17 cellular contexts compared by ENCODE assay signal in the genomic region with DNA sequence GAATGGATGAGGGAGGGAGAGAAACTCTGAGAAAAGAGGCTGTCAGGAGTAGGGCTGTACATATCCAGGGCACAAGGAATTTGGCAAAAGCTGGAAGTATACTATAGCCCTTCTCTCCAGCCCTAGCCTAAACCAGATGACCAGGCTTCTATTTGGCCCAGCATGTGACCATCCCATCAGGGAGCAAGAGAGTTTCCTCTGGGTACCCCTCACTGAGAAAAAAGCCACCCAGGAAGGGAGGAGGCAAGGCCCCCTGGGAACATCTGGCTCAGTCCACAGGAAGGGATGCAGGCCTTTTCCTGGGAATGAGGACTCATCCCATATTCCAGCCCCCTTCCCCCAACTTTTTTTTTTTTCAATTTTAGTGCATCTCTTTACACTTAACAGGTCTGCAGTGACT. TPM values are rescaled to one million over a fixed set of nuclear protein-coding genes. Genes with fewer than 3 reads are reported as not detected.
DNase-seq lines count a peak whose midpoint lies in the region; ATAC-seq and TF ChIP-seq lines count a peak whose summit lies in the region.
"Had no signal": no experiment of that assay in that cellular context is flagged by ENCODE, and none has a peak within 500 bp of the region (broad histone marks: within the 10 kb centered on the region; RNA-seq: fewer than 3 reads in every experiment).

No MANE protein-coding gene starts in this region.

- no peaks in the 10 kb centered on the region for H3K27me3 Mint-ChIP-seq in activated CD8-positive, alpha-beta memory T cell treated with anti-CD3 and anti-CD28 coated beads, Interleukin-2, amount 10 ng/mL, durations not matched to agents 7 days and 5 days
- no peaks in the 10 kb centered on the region for H3K27me3 Mint-ChIP-seq in dendritic cell treated with granulocyte-macrophage colony-stimulating factor and Interleukin-4, amounts not matched to agents 40 ng/mL and 50 ng/mL, for 4 days
- H3K27me3 Mint-ChIP-seq in stimulated activated naive CD8-positive, alpha-beta T cell treated with anti-CD3 and anti-CD28 coated beads, Interleukin-15, amount 100 ng/mL, for 72 hours: no peaks in the 10 kb centered on the region

- H3K27ac ChIP-seq in PC-9: peak overlapping the region; percentile 91; the same call in 1 of the 2 replicates
- H3K27ac ChIP-seq: colonic mucosa had no signal

- DNase-seq in activated CD8-positive, alpha-beta memory T cell treated with anti-CD3 and anti-CD28 coated beads, Interleukin-2, amount 10 ng/mL, durations not matched to agents 7 days and 5 days: no peak
- no peak for DNase-seq in activated CD8-positive, alpha-beta memory T cell treated with anti-CD3 and anti-CD28 coated beads for 24 hours
- DNase-seq in PC-9 (no peak), erythroblast (lab: John Stamatoyannopoulos, UW) (no peak), HuH-7 (ENCODE audit: low spot score) (no peak)
- DNase-seq in stimulated activated naive CD8-positive, alpha-beta T cell treated with anti-CD3 and anti-CD28 coated beads, Interleukin-15, amount 100 ng/mL, for 72 hours: no peak
- DNase-seq: activated CD4-positive, CD25-positive, alpha-beta regulatory T cell treated with anti-CD3 and anti-CD28 coated beads, Interleukin-2, amount 50 U/mL, for 72 hours; colonic mucosa; DMS53; hypothalamus; NCI-H1048; NCI-H2171 treated with DMSO at 0.1 percent for 48 hours had no signal

- peaks cover 61% of the 10 kb centered on the region for H3K36me3 Mint-ChIP-seq in activated CD8-positive, alpha-beta memory T cell treated with anti-CD3 and anti-CD28 coated beads, Interleukin-2, amount 10 ng/mL, durations not matched to agents 7 days and 5 days
- peaks cover 98% of the 10 kb centered on the region for H3K36me3 Mint-ChIP-seq in dendritic cell treated with granulocyte-macrophage colony-stimulating factor and Interleukin-4, amounts not matched to agents 40 ng/mL and 50 ng/mL, for 4 days (ENCODE audit: low read depth)

- 0 out of 2 replicates have a peak, but pooled peaks cover 3% of the 10 kb centered on the region for H3K9me3 ChIP-seq in PC-9 (ENCODE audit: insufficient read depth, low read depth)
- H3K9me3 ChIP-seq: colonic mucosa had no signal

- BruUV-seq in PC-9 (replicated peaks; lab: Mats Ljungman, UMichigan): no TSS peak

- peaks cover 89% of the 10 kb centered on the region for H3K4me1 Mint-ChIP-seq in activated CD8-positive, alpha-beta memory T cell treated with anti-CD3 and anti-CD28 coated beads, Interleukin-2, amount 10 ng/mL, durations not matched to agents 7 days and 5 days
- peaks cover 97% of the 10 kb centered on the region for H3K4me1 Mint-ChIP-seq in dendritic cell treated with granulocyte-macrophage colony-stimulating factor and Interleukin-4, amounts not matched to agents 40 ng/mL and 50 ng/mL, for 4 days (ENCODE audit: low read depth)
- H3K4me1 Mint-ChIP-seq in stimulated activated naive CD8-positive, alpha-beta T cell treated with anti-CD3 and anti-CD28 coated beads, Interleukin-15, amount 100 ng/mL, for 72 hours: peaks cover 97% of the 10 kb centered on the region

- peak overlapping the region; percentile 70; the same call in 1 of the 2 replicates for H3K4me3 ChIP-seq in PC-9
- H3K4me3 ChIP-seq: colonic mucosa had no signal

- peaks cover 97% of the 10 kb centered on the region for H3K4me1 ChIP-seq in PC-9 (replicated peaks; ENCODE audit: insufficient read depth)

- POLR2A ChIA-PET in PC-9 (lab: Charles Lee; ENCODE audit: unreplicated experiment): interaction anchor here (0.6 kb wide), 1 partner anchor 86 kb away, joined by 4 read pairs; no protein-coding TSS in a partner anchor

- no peak overlapping the region for H2AFZ ChIP-seq in PC-9

- TF ChIP-seq POLR2A in erythroblast (IDR thresholded peaks at IDR 0.05; ENCODE audit: low read length): no peak

- no peak for ATAC-seq in activated CD8-positive, alpha-beta memory T cell treated with anti-CD3 and anti-CD28 coated beads, Interleukin-2, amount 10 ng/mL, durations not matched to agents 7 days and 5 days
- no peak for ATAC-seq in stimulated activated naive CD8-positive, alpha-beta T cell treated with anti-CD3 and anti-CD28 coated beads, Interleukin-15, amount 100 ng/mL, for 72 hours
- ATAC-seq in GM21367 (IDR thresholded peaks at IDR 0.05; ENCODE audit: unreplicated experiment): no peak
- ATAC-seq: left lobe of liver, sciatic nerve had no signal

- TF ChIP-seq CTCF in PC-9 (conservative IDR thresholded peaks at IDR 0.05): no peak

- no peaks in the 10 kb centered on the region for H3K9me2 ChIP-seq in PC-9 (ENCODE audit: insufficient read depth)

- peak overlapping the region; percentile 97 for H3K4me2 ChIP-seq in PC-9

- H3K9me3 Mint-ChIP-seq in activated CD8-positive, alpha-beta memory T cell treated with anti-CD3 and anti-CD28 coated beads, Interleukin-2, amount 10 ng/mL, durations not matched to agents 7 days and 5 days (ENCODE audit: low read depth): no peaks in the 10 kb centered on the region
- H3K9me3 Mint-ChIP-seq in dendritic cell treated with granulocyte-macrophage colony-stimulating factor and Interleukin-4, amounts not matched to agents 40 ng/mL and 50 ng/mL, for 4 days: no peaks in the 10 kb centered on the region
- peaks cover 0 to 12% of the 10 kb centered on the region in 2 donors for H3K9me3 Mint-ChIP-seq in stimulated activated naive CD8-positive, alpha-beta T cell treated with anti-CD3 and anti-CD28 coated beads, Interleukin-15, amount 100 ng/mL, for 72 hours

- peaks cover 100% of the 10 kb centered on the region for H3K79me2 ChIP-seq in PC-9 (ENCODE audit: low read depth)

- no peaks in the 10 kb centered on the region for H3K27me3 ChIP-seq in PC-9 (ENCODE audit: insufficient read depth, low read depth)
- H3K27me3 ChIP-seq: colonic mucosa had no signal

- H3K4me3 Mint-ChIP-seq in activated CD8-positive, alpha-beta memory T cell treated with anti-CD3 and anti-CD28 coated beads, Interleukin-2, amount 10 ng/mL, durations not matched to agents 7 days and 5 days: no peak overlapping the region
- H3K4me3 Mint-ChIP-seq in dendritic cell treated with granulocyte-macrophage colony-stimulating factor and Interleukin-4, amounts not matched to agents 40 ng/mL and 50 ng/mL, for 4 days: no peak overlapping the region
- H3K4me3 Mint-ChIP-seq in stimulated activated naive CD8-positive, alpha-beta T cell treated with anti-CD3 and anti-CD28 coated beads, Interleukin-15, amount 100 ng/mL, for 72 hours: peak overlapping the region; percentile 75 to 81
- H3K4me3 Mint-ChIP-seq: nephron had no signal

- peaks cover 83% of the 10 kb centered on the region for H3F3A ChIP-seq in PC-9 (ENCODE audit: insufficient read depth, low read depth)

- CTCF ChIA-PET in activated CD8-positive, alpha-beta memory T cell treated with anti-CD3 and anti-CD28 coated beads, Interleukin-2, amount 10 ng/mL, durations not matched to agents 7 days and 5 days (lab: Charles Lee): interaction anchor here (1.1 to 7.4 kb wide), 7 partner anchors 17 to 245 kb away, joined by 3 to 101 read pairs (median 5); no protein-coding TSS in a partner anchor
- CTCF ChIA-PET in PC-9 (lab: Charles Lee): no interaction called here

- H3K36me3 ChIP-seq in PC-9 (ENCODE audit: low read depth): peaks cover 81% of the 10 kb centered on the region
- H3K36me3 ChIP-seq: colonic mucosa had no signal

- intact Hi-C loops in PC-9 (cut with micrococcal nuclease; ENCODE audit: unreplicated experiment): loop anchor here (10.0 kb wide), 2 partner anchors 68 to 218 kb away; no protein-coding TSS in a partner anchor
- intact Hi-C loops in dendritic cell treated with granulocyte-macrophage colony-stimulating factor and Interleukin-4, amounts not matched to agents 40 ng/mL and 50 ng/mL, for 4 days (cut with micrococcal nuclease): no loop called here

- peak overlapping the region; percentile 92 for H3K27ac Mint-ChIP-seq in activated CD8-positive, alpha-beta memory T cell treated with anti-CD3 and anti-CD28 coated beads, Interleukin-2, amount 10 ng/mL, durations not matched to agents 7 days and 5 days
- peak overlapping the region; percentile 69 for H3K27ac Mint-ChIP-seq in dendritic cell treated with granulocyte-macrophage colony-stimulating factor and Interleukin-4, amounts not matched to agents 40 ng/mL and 50 ng/mL, for 4 days
- H3K27ac Mint-ChIP-seq in stimulated activated naive CD8-positive, alpha-beta T cell treated with anti-CD3 and anti-CD28 coated beads, Interleukin-15, amount 100 ng/mL, for 72 hours: peak overlapping the region; percentile 99
- H3K27ac Mint-ChIP-seq: nephron had no signal

- H4K20me1 ChIP-seq in PC-9 (ENCODE audit: insufficient read depth): peaks cover 17% of the 10 kb centered on the region

RNA-seq across cellular contexts. Expression of gene CD44, which starts 8.3 kb away (rescaled TPM):
- 100 to 1,000 TPM; 212 to 294 TPM for total RNA-seq in activated CD8-positive, alpha-beta memory T cell treated with anti-CD3 and anti-CD28 coated beads, Interleukin-2, amount 10 ng/mL, durations not matched to agents 7 days and 5 days
- total RNA-seq in PC-9 (2021): 775 and 872 TPM in 2 replicates

Comparison
In these comparisons a context has a peak if more than half of its experiments do, and no peak if none do; other contexts are left out.
1. H3K4me3 Mint-ChIP-seq: peak in stimulated activated naive CD8-positive, alpha-beta T cell treated with anti-CD3 and anti-CD28 coated beads, Interleukin-15, amount 100 ng/mL, for 72 hours (2 of 2); none in activated CD8-positive, alpha-beta memory T cell treated with anti-CD3 and anti-CD28 coated beads, Interleukin-2, amount 10 ng/mL, durations not matched to agents 7 days and 5 days (single experiment) and dendritic cell treated with granulocyte-macrophage colony-stimulating factor and Interleukin-4, amounts not matched to agents 40 ng/mL and 50 ng/mL, for 4 days (single experiment).
2. Peak in every context shown above with its lines, with median percentiles within 50 percentile points of each other: H3K27ac Mint-ChIP-seq.